8 cellular contexts compared by ENCODE assay signal in the genomic region with DNA sequence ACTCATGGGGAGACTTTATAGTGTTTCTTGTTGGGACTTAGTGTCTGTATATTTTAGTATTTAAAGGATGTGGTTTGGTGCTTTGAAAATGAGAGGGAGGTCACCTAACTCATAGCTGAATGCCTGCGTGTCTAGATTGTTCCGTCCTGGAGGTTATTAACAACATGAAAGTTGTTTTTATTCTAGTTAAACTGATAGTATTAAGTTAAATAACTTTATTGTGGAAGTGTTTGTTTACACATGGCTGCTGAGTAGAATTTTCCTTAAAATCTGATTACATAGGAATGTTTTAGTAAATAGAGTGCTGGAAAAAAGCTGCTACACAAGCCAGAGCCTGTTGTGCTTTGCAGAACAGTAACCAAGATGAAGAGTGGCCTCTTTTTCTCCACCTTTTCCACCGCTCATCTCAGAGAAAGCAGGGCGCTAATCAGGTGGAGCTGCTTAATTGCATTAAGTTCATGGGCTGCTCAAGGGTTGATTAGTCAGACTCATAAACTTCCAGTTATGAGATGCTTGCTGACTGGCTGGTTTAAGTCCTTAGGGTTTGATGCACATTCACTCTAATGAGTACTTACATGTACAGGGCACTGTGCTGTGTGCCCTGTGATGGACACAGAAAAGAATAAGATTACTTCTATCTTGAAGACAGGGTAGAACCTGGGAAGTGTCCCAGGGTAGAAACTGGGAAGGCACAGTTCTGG.
DNase-seq lines count a peak whose midpoint lies in the region; ATAC-seq and TF ChIP-seq lines count a peak whose summit lies in the region.

No MANE protein-coding gene starts in this region.

- ATAC-seq in CD4-positive, CD25-positive, alpha-beta regulatory T cell (ENCODE audit: low read depth in 2 of 2) = peak; percentile 54 to 64
- ATAC-seq in GM21515 (IDR thresholded peaks at IDR 0.05; ENCODE audit: unreplicated experiment) = peak; percentile 50

- in situ Hi-C loops in brain microvascular endothelial cell (cut with HindIII; ENCODE audit: low pct_ligation_motif_present, low sequenced_read_pairs) = no loop called here

- no peak for TF ChIP-seq CTCF in brain microvascular endothelial cell (IDR thresholded peaks at IDR 0.05; ENCODE audit: low read depth, low read length, missing control alignments)

- H3K27ac Mint-ChIP-seq in CD4-positive, CD25-positive, alpha-beta regulatory T cell = peak overlapping the region; percentile 88 to 98 (median 92)
- H3K27ac Mint-ChIP-seq in immature natural killer cell = peak overlapping the region; percentile 92 to 96 (median 94)

- no peaks in the 10 kb centered on the region for H3K9me3 ChIP-seq in CD4-positive, CD25-positive, alpha-beta regulatory T cell (ENCODE audit: control insufficient read depth in 2 of 2, low read length in 2 of 2)

- H3K4me1 ChIP-seq in CD4-positive, CD25-positive, alpha-beta regulatory T cell (ENCODE audit: control insufficient read depth, insufficient read depth, low read length, poor library complexity, severe bottlenecking) = peaks cover 77% of the 10 kb centered on the region

- H3K36me3 Mint-ChIP-seq in CD4-positive, CD25-positive, alpha-beta regulatory T cell = peaks cover 3% of the 10 kb centered on the region
- no peaks in the 10 kb centered on the region for H3K36me3 Mint-ChIP-seq in immature natural killer cell

- H3K4me3 Mint-ChIP-seq in CD4-positive, CD25-positive, alpha-beta regulatory T cell = peak overlapping the region; percentile 85 to 96 (median 88)
- peak overlapping the region; percentile 81 to 90 (median 88) for H3K4me3 Mint-ChIP-seq in immature natural killer cell

- no peaks in the 10 kb centered on the region for H3K9me3 Mint-ChIP-seq in CD4-positive, CD25-positive, alpha-beta regulatory T cell
- no peaks in the 10 kb centered on the region for H3K9me3 Mint-ChIP-seq in immature natural killer cell

- intact Hi-C loops in cardiac septum (cut with DNase I) = no loop called here

- H3K27me3 ChIP-seq in CD4-positive, CD25-positive, alpha-beta regulatory T cell (ENCODE audit: control insufficient read depth, insufficient read depth, low read length) = no peaks in the 10 kb centered on the region
- H3K27me3 ChIP-seq in brain microvascular endothelial cell (replicated peaks) = no peaks in the 10 kb centered on the region

- H3K4me1 Mint-ChIP-seq in CD4-positive, CD25-positive, alpha-beta regulatory T cell = peaks cover 36 to 88% (median 65%) of the 10 kb centered on the region in 4 donors
- peaks cover 74 to 94% of the 10 kb centered on the region in 2 donors for H3K4me1 Mint-ChIP-seq in immature natural killer cell

- H3K4me3 ChIP-seq in CD4-positive, CD25-positive, alpha-beta regulatory T cell (ENCODE audit: low read depth, low read length) = peak overlapping the region; percentile 91
- H3K4me3 ChIP-seq in brain microvascular endothelial cell (ENCODE audit: low read depth, low read length) = no peak overlapping the region

- no peaks in the 10 kb centered on the region for H3K27me3 Mint-ChIP-seq in CD4-positive, CD25-positive, alpha-beta regulatory T cell
- peaks cover 6 to 21% (median 10%) of the 10 kb centered on the region in 3 donors for H3K27me3 Mint-ChIP-seq in immature natural killer cell (ENCODE audit: low read depth in 3 of 3)

- no peaks in the 10 kb centered on the region for H3K36me3 ChIP-seq in CD4-positive, CD25-positive, alpha-beta regulatory T cell (ENCODE audit: control insufficient read depth, insufficient read depth, low read length)
- no peaks in the 10 kb centered on the region for H3K36me3 ChIP-seq in brain microvascular endothelial cell (replicated peaks)

- H3K27ac ChIP-seq in CD4-positive, CD25-positive, alpha-beta regulatory T cell (ENCODE audit: insufficient read depth, low read length, poor library complexity, severe bottlenecking) = peak overlapping the region; percentile 76
- no peak overlapping the region for H3K27ac ChIP-seq in brain microvascular endothelial cell

- peak in 2 of 3 donors; percentile 50 to 76 for DNase-seq in CD4-positive, CD25-positive, alpha-beta regulatory T cell
- DNase-seq in RPMI7951 (ENCODE audit: low read depth) (peak; percentile 5), immature natural killer cell (peak; percentile 38 to 46 (median 38)), brain microvascular endothelial cell (no peak), NOMO-1 (lab: John Stamatoyannopoulos, UW; ENCODE audit: unreplicated experiment in 2 of 2) (no peak), cardiac septum (ENCODE audit: low spot score) (no peak), CD1c-positive myeloid dendritic cell (ENCODE audit: extremely low spot score) (no peak)

Comparison
In these comparisons a context has a peak if more than half of its experiments do, and no peak if none do; other contexts are left out.
1. DNase-seq: peak in CD4-positive, CD25-positive, alpha-beta regulatory T cell (2 of 3), RPMI7951 (single experiment) and immature natural killer cell (3 of 3); none in brain microvascular endothelial cell (single experiment), NOMO-1 (0 of 2), cardiac septum (single experiment) and CD1c-positive myeloid dendritic cell (single experiment).